ENCODE assay signal across 8 cellular contexts in genomic region chr7:151736403-151736909, GRCh38.
DNase-seq lines count a peak whose midpoint lies in the region; ATAC-seq, FAIRE-seq and TF ChIP-seq lines count a peak whose summit lies in the region.

No MANE protein-coding gene starts in this region.

- peak; percentile 17 to 60 for TF ChIP-seq RAD21 in liver (IDR thresholded peaks at IDR 0.05)

- peak in 1 of 4 donors; percentile 19 for TF ChIP-seq POLR2A in upper lobe of left lung (IDR thresholded peaks at IDR 0.05)

- peak; percentile 75 to 89 for ATAC-seq in upper lobe of left lung (ENCODE audit: low FRiP score in 2 of 2)
- no peak for ATAC-seq in HG03045 (IDR thresholded peaks at IDR 0.05; ENCODE audit: unreplicated experiment)
- ATAC-seq in HG03108 (IDR thresholded peaks at IDR 0.05; ENCODE audit: unreplicated experiment) = no peak

- no peak overlapping the region for H3K4me3 ChIP-seq in bronchial epithelial cell (ENCODE audit: low read depth, low read length)
- H3K4me3 ChIP-seq in liver (ENCODE audit: low read depth in 1 of 3, low read length in 3 of 3) = no peak overlapping the region
- H3K4me3 ChIP-seq in upper lobe of left lung = peak overlapping the region in 2 of 4 donors; percentile 19 to 31

- H3K27ac ChIP-seq in liver (ENCODE audit: low read depth in 1 of 2, low read length in 2 of 2) (peak overlapping the region; percentile 19 to 31), upper lobe of left lung (peak overlapping the region in 1 of 4 donors; percentile 7)

- no peaks in the 10 kb centered on the region for H3K4me1 ChIP-seq in liver (ENCODE audit: control insufficient read depth in 4 of 4, insufficient read depth in 4 of 4, low read length in 3 of 4)
- H3K4me1 ChIP-seq in upper lobe of left lung = peaks cover 10 to 12% (median 12%) of the 10 kb centered on the region in 4 donors

- no peaks in the 10 kb centered on the region for H3K36me3 ChIP-seq in bronchial epithelial cell (ENCODE audit: control insufficient read depth, insufficient read depth, low read length)
- peaks cover 0 to 2% (median 0%) of the 10 kb centered on the region in 4 donors for H3K36me3 ChIP-seq in liver (ENCODE audit: control insufficient read depth in 4 of 4, insufficient read depth in 3 of 4, low read depth in 1 of 4, low read length in 3 of 4)
- H3K36me3 ChIP-seq in upper lobe of left lung = no peaks in the 10 kb centered on the region

- TF ChIP-seq EP300 in upper lobe of left lung (IDR thresholded peaks at IDR 0.05) = no peak

- DNase-seq in DMS79 treated with DMSO at 0.1 percent for 48 hours (lab: John Stamatoyannopoulos, UW) = peak; percentile 90
- DNase-seq in NCI-H2196 (lab: John Stamatoyannopoulos, UW; ENCODE audit: unreplicated experiment) = peak; percentile 65
- DNase-seq in bronchial epithelial cell (ENCODE audit: low read depth) = peak; percentile 56
- peak in 1 of 2 donors; percentile 63 for DNase-seq in upper lobe of left lung
- no peak for DNase-seq in NCI-H1048 (lab: John Stamatoyannopoulos, UW)

- no peak overlapping the region for H3K9ac ChIP-seq in liver (ENCODE audit: low read depth in 1 of 2, low read length in 2 of 2)

- peak; percentile 39 for TF ChIP-seq CTCF in bronchial epithelial cell (IDR thresholded peaks at IDR 0.05; ENCODE audit: insufficient read depth, low read length, severe bottlenecking)
- TF ChIP-seq CTCF in liver (IDR thresholded peaks at IDR 0.05; ENCODE audit: low read depth, low read length, missing input control) = no peak
- peak in 2 of 6 experiments; percentile 19 to 27 for TF ChIP-seq CTCF in upper lobe of left lung (IDR thresholded peaks at IDR 0.05)

- 58% methylated on average over 10 of the region's 10 CpGs for WGBS in liver
- WGBS in upper lobe of left lung, 2 donors = 11 to 16% methylated on average over 7 to 10 of the region's 10 CpGs

- FAIRE-seq in bronchial epithelial cell (lab: Jason Lieb, UNC) = no peak

- H3K27me3 ChIP-seq in bronchial epithelial cell (ENCODE audit: control insufficient read depth, insufficient read depth, low read length) (no peaks in the 10 kb centered on the region), liver (ENCODE audit: control insufficient read depth in 4 of 4, insufficient read depth in 4 of 4, low read length in 3 of 4) (no peaks in the 10 kb centered on the region), upper lobe of left lung (no peaks in the 10 kb centered on the region)

- H3K9me3 ChIP-seq in liver (ENCODE audit: control insufficient read depth in 4 of 4, low read length in 3 of 4) (no peaks in the 10 kb centered on the region), upper lobe of left lung (no peaks in the 10 kb centered on the region)

TF ChIP-seq in liver, 16 proteins besides CTCF, POLR2A, EP300 and RAD21:
- TF ChIP-seq RXRA (IDR thresholded peaks at IDR 0.05) = peak in 1 of 2 donors; percentile 21
- TF ChIP-seq NR2F2 (IDR thresholded peaks at IDR 0.05) = peak; percentile 86
- TF ChIP-seq YY1 (IDR thresholded peaks at IDR 0.05) = peak; percentile 33
- TF ChIP-seq, protein P1, sequence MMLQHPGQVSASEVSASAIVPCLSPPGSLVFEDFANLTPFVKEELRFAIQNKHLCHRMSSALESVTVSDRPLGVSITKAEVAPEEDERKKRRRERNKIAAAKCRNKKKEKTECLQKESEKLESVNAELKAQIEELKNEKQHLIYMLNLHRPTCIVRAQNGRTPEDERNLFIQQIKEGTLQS (IDR thresholded peaks at IDR 0.05) = no peak
- TF ChIP-seq, protein P2, sequence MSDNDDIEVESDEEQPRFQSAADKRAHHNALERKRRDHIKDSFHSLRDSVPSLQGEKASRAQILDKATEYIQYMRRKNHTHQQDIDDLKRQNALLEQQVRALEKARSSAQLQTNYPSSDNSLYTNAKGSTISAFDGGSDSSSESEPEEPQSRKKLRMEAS (IDR thresholded peaks at IDR 0.05) = no peak
- no peak for TF ChIP-seq HNF4A (conservative IDR thresholded peaks at IDR 0.05)
- TF ChIP-seq EGR1 (IDR thresholded peaks at IDR 0.05; ENCODE audit: low read depth in 2 of 2) = no peak
- peak in 1 of 2 donors; percentile 13 for TF ChIP-seq JUND (IDR thresholded peaks at IDR 0.05)
- TF ChIP-seq, protein P3, sequence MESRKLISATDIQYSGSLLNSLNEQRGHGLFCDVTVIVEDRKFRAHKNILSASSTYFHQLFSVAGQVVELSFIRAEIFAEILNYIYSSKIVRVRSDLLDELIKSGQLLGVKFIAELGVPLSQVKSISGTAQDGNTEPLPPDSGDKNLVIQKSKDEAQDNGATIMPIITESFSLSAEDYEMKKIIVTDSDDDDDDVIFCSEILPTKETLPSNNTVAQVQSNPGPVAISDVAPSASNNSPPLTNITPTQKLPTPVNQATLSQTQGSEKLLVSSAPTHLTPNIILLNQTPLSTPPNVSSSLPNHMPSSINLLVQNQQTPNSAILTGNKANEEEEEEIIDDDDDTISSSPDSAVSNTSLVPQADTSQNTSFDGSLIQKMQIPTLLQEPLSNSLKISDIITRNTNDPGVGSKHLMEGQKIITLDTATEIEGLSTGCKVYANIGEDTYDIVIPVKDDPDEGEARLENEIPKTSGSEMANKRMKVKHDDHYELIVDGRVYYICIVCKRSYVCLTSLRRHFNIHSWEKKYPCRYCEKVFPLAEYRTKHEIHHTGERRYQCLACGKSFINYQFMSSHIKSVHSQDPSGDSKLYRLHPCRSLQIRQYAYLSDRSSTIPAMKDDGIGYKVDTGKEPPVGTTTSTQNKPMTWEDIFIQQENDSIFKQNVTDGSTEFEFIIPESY (IDR thresholded peaks at IDR 0.05) = no peak

Comparison
In these comparisons a context has a peak if more than half of its experiments do, and no peak if none do; other contexts are left out.
1. ATAC-seq: peak in upper lobe of left lung (2 of 2); none in HG03045 (single experiment) and HG03108 (single experiment).